8 cellular contexts compared by ENCODE assay signal in genomic region chr2:56183643-56184499, GRCh38. TPM values are rescaled to one million over a fixed set of nuclear protein-coding genes. Genes with fewer than 3 reads are reported as not detected.
A peak's percentile ranks its signal among the peaks of the same experiment; 100 is the strongest.
DNase-seq lines count a peak whose midpoint lies in the region; ATAC-seq, FAIRE-seq and TF ChIP-seq lines count a peak whose summit lies in the region.

Gene CCDC85A, plus strand, starts transcription at chr2:56183990. Its CDS starts 635 bp downstream, at chr2:56184625.

- no peak for FAIRE-seq in RCC 7860 (lab: Jason Lieb, UNC)

- intact Hi-C loops in testis (cut with DNase I; ENCODE audit: low total_unique reads), result no loop called here

- H3K9me3 Mint-ChIP-seq in GM23338, result peaks cover 3% of the 10 kb centered on the region; the same call in 1 of the 3 replicates

- H3K4me1 ChIP-seq in GM23338 (ENCODE audit: insufficient read depth) (peaks cover 7% of the 10 kb centered on the region), KMS-11 (ENCODE audit: low read depth, poor library complexity, severe bottlenecking) (peaks cover 5% of the 10 kb centered on the region), neuron (ENCODE audit: insufficient read depth, low read length) (peaks cover 4% of the 10 kb centered on the region), testis (no peaks in the 10 kb centered on the region)

- H3K36me3 ChIP-seq in GM23338 (ENCODE audit: insufficient read depth) (no peaks in the 10 kb centered on the region), KMS-11 (ENCODE audit: insufficient read depth) (no peaks in the 10 kb centered on the region), neuron (ENCODE audit: insufficient read depth, low read length) (no peaks in the 10 kb centered on the region), testis (ENCODE audit: low read depth, missing control alignments) (no peaks in the 10 kb centered on the region)

- 0 out of 2 replicates have a peak, but pooled peaks cover 3% of the 10 kb centered on the region for H3F3A ChIP-seq in GM23338 (replicated peaks; ENCODE audit: low read depth)

- H3K36me3 Mint-ChIP-seq in GM23338 (ENCODE audit: low read depth), result no peaks in the 10 kb centered on the region

- no peak within 1 kb of the TSS for H3K27ac ChIP-seq in GM23338 (ENCODE audit: low read depth)
- H3K27ac ChIP-seq in KMS-11, result no peak within 1 kb of the TSS
- peak within 1 kb of the TSS in 1 of 2 donors; percentile 19 for H3K27ac ChIP-seq in testis

- H3K9me2 ChIP-seq in GM23338 (ENCODE audit: insufficient read depth), result no peaks in the 10 kb centered on the region

- H3K4me2 ChIP-seq in GM23338, result peak within 1 kb of the TSS; percentile 90
- peak within 1 kb of the TSS; percentile 87 for H3K4me2 ChIP-seq in KMS-11

- peak; percentile 81 for ATAC-seq in GM23338

- peak within 1 kb of the TSS; percentile 19; the same call in 1 of the 2 replicates for H3K9ac ChIP-seq in KMS-11

- WGBS in testis, 2 donors, result 0% methylated on average over 3 to 31 of the region's 86 CpGs

- peak within 1 kb of the TSS; percentile 78; the same call in 1 of the 2 replicates for H2AFZ ChIP-seq in GM23338
- H2AFZ ChIP-seq in KMS-11 (ENCODE audit: low read depth), result peak within 1 kb of the TSS; percentile 88
- H2AFZ ChIP-seq in neuron (ENCODE audit: low read depth, low read length), result peak within 1 kb of the TSS; percentile 93

- DNase-seq in ELF-1 (ENCODE audit: low read depth, low spot score) (peak; percentile 94), GM23338 (ENCODE audit: low spot score) (peak; percentile 86), RCC 7860 (ENCODE audit: low spot score) (peak; percentile 35), foreskin melanocyte (peak; percentile 71), testis (peak; percentile 91)
- peak in 3 of 4 experiments; percentile 6 to 15 (median 12) for DNase-seq in activated naive CD4-positive, alpha-beta T cell (lab: John Stamatoyannopoulos, UW)

- peaks cover 97% of the 10 kb centered on the region for H3K27me3 ChIP-seq in GM23338 (ENCODE audit: insufficient read depth)
- H3K27me3 ChIP-seq in KMS-11 (ENCODE audit: insufficient read depth, low read depth), result no peaks in the 10 kb centered on the region
- peaks cover 61% of the 10 kb centered on the region for H3K27me3 ChIP-seq in neuron (ENCODE audit: insufficient read depth, low read length)
- no peaks in the 10 kb centered on the region for H3K27me3 ChIP-seq in testis

- peak; percentile 75 to 83 for TF ChIP-seq CTCF in GM23338 (conservative IDR thresholded peaks at IDR 0.05; ENCODE audit: low read depth in 2 of 2)
- TF ChIP-seq CTCF in KMS-11 (conservative IDR thresholded peaks at IDR 0.05; ENCODE audit: low read depth, low read length), result peak; percentile 84
- TF ChIP-seq CTCF in testis (IDR thresholded peaks at IDR 0.05), result peak; percentile 55 to 87 (median 80)

- H3K27me3 Mint-ChIP-seq in GM23338 (ENCODE audit: insufficient read depth, low read depth, poor library complexity), result peaks cover 86% of the 10 kb centered on the region

- peaks cover 21% of the 10 kb centered on the region for H4K20me1 ChIP-seq in GM23338 (replicated peaks; ENCODE audit: insufficient read depth)
- H4K20me1 ChIP-seq in KMS-11 (ENCODE audit: insufficient read depth), result no peaks in the 10 kb centered on the region

- no peak for TF ChIP-seq POLR2A in testis (IDR thresholded peaks at IDR 0.05)

- peak within 1 kb of the TSS; percentile 79 for H3K4me3 Mint-ChIP-seq in GM23338

- H3K79me2 ChIP-seq in GM23338 (replicated peaks; ENCODE audit: insufficient read depth) (no peaks in the 10 kb centered on the region), KMS-11 (ENCODE audit: insufficient read depth, low read depth) (no peaks in the 10 kb centered on the region)

- H3K4me1 Mint-ChIP-seq in GM23338, result peaks cover 20% of the 10 kb centered on the region

- H3K4me3 ChIP-seq in GM23338 (peak within 1 kb of the TSS; percentile 70), KMS-11 (IDR thresholded peaks at IDR 0.05; ENCODE audit: insufficient read depth, low read depth, low read length) (peak within 1 kb of the TSS; percentile 57), neuron (ENCODE audit: low read length) (peak within 1 kb of the TSS; percentile 28), testis (peak within 1 kb of the TSS; percentile 55 to 66)

- H3K27ac Mint-ChIP-seq in GM23338, result no peak within 1 kb of the TSS

- H3K9me3 ChIP-seq in neuron (ENCODE audit: low read length), result no peaks in the 10 kb centered on the region
- no peaks in the 10 kb centered on the region for H3K9me3 ChIP-seq in testis

TF ChIP-seq in GM23338, 12 proteins besides CTCF, POLR2A, EP300 and RAD21:
- TF ChIP-seq REST (IDR thresholded peaks at IDR 0.05; ENCODE audit: unreplicated experiment), result no peak
- TF ChIP-seq EZH2 (IDR thresholded peaks at IDR 0.05; ENCODE audit: low read depth, unreplicated experiment), result peak; percentile 61

RNA-seq across cellular contexts. Expression of gene CCDC85A, which starts in this region (rescaled TPM):
- total RNA-seq in GM23338 (2014; rRNA removed; shearing (Covaris generic)), result 0.24 and 0.47 TPM in 2 replicates
- polyA plus RNA-seq in GM23338 (2016; fragmentation: Nextera tagmentation; extraction: Ambion mirVana) (0.17 and 0.21 TPM in 2 replicates), testis (ENCODE audit: insufficient read depth, low read depth, low replicate concordance) (0.61 TPM)
- 1 to 10 TPM; 2.9 to 3.9 TPM for total RNA-seq in testis

Comparison
In these comparisons a context has a peak if more than half of its experiments do, and no peak if none do; other contexts are left out.
1. Peak in DNase-seq, ATAC-seq, H3K4me3 ChIP-seq and H3K4me2 ChIP-seq in GM23338; RNA of the gene not detected or under 1 TPM.
2. DNase-seq: peak in every context shown above with its lines; median percentile 94 in ELF-1; 91 in testis; 86 in GM23338; 71 in foreskin melanocyte; 35 in RCC 7860; 12 in activated naive CD4-positive, alpha-beta T cell.